In the genomic region with DNA sequence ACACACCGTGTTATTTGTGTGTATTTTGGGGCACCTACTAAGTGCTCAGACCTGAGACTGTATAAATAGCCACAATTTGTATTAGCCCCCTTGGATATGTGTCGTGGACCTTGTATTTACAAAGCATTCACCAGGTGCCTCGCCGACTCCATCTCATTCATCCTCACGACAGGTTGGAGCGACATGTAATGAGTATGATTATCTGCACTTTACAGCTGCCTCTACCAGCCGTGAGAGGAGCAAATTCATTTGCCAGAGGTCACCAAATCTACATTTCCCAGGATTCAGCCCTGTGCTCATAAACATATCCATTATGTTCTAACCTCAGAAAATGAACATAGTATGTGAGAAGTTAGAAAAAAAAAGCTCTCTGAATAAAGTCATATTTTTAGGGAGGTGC, we compare ENCODE assay signal across 26 cellular contexts.
"Had no signal": no experiment of that assay in that cellular context is flagged by ENCODE, and none has a peak within 500 bp of the region (broad histone marks: within the 10 kb centered on the region; RNA-seq: fewer than 3 reads in every experiment).

No MANE protein-coding gene starts in this region.

- DNase-seq: activated CD4-positive, alpha-beta T cell treated with anti-CD3 and anti-CD28 coated beads, Interleukin-2, amount 10 ng/mL, durations not matched to agents 7 days and 5 days; activated CD8-positive, alpha-beta memory T cell treated with anti-CD3 and anti-CD28 coated beads, Interleukin-2, amount 10 ng/mL, durations not matched to agents 7 days and 5 days; activated CD8-positive, alpha-beta T cell treated with anti-CD3 and anti-CD28 coated beads for 36 hours; activated gamma-delta T cell; activated naive CD4-positive, alpha-beta T cell treated with anti-CD3 and anti-CD28 coated beads, Interleukin-2, amount 50 U/mL, for 16 hours; activated naive CD8-positive, alpha-beta T cell treated with anti-CD3 and anti-CD28 coated beads, Interleukin-2, amount 50 U/mL, for 24 hours; effector CD4-positive, alpha-beta T cell; foreskin fibroblast; heart right ventricle; islet precursor cell; left cardiac atrium; midbrain; natural killer cell; retina; sigmoid colon; stimulated activated CD4-positive, alpha-beta T cell treated with anti-CD3 and anti-CD28 coated beads, Interleukin-15, amount 100 ng/mL, for 24 hours; stimulated activated naive B cell treated with anti-CD40 and anti-IgM and Interleukin-4, amounts not matched to agents 10 μg/mL and 1 μg/mL and 100 μg/mL, for 72 hours; transverse colon; uterus had no signal

- H3K36me3 Mint-ChIP-seq: activated CD8-positive, alpha-beta memory T cell treated with anti-CD3 and anti-CD28 coated beads, Interleukin-2, amount 10 ng/mL, durations not matched to agents 7 days and 5 days; natural killer cell; stimulated activated naive B cell treated with anti-CD40 and anti-IgM and Interleukin-4, amounts not matched to agents 10 μg/mL and 1 μg/mL and 100 μg/mL, for 72 hours had no signal

- H3K27me3 Mint-ChIP-seq: dendritic cell treated with granulocyte-macrophage colony-stimulating factor and Interleukin-4, amounts not matched to agents 40 ng/mL and 50 ng/mL, for 4 days; stimulated activated naive B cell treated with anti-CD40 and anti-IgM and Interleukin-4, amounts not matched to agents 10 μg/mL and 1 μg/mL and 100 μg/mL, for 72 hours had no signal

- H3K27me3 ChIP-seq: heart right ventricle, sigmoid colon, transverse colon, uterus had no signal

- H3K4me1 Mint-ChIP-seq: activated CD4-positive, alpha-beta T cell treated with anti-CD3 and anti-CD28 coated beads, Interleukin-2, amount 10 ng/mL, durations not matched to agents 7 days and 5 days; activated CD8-positive, alpha-beta memory T cell treated with anti-CD3 and anti-CD28 coated beads, Interleukin-2, amount 10 ng/mL, durations not matched to agents 7 days and 5 days; activated naive CD8-positive, alpha-beta T cell treated with anti-CD3 and anti-CD28 coated beads, Interleukin-2, amount 50 U/mL, for 24 hours; natural killer cell; stimulated activated naive B cell treated with anti-CD40 and anti-IgM and Interleukin-4, amounts not matched to agents 10 μg/mL and 1 μg/mL and 100 μg/mL, for 72 hours had no signal

- H3K4me2 ChIP-seq: smooth muscle cell had no signal

- H3K4me3 Mint-ChIP-seq: activated CD4-positive, alpha-beta T cell treated with anti-CD3 and anti-CD28 coated beads, Interleukin-2, amount 10 ng/mL, durations not matched to agents 7 days and 5 days; activated CD8-positive, alpha-beta memory T cell treated with anti-CD3 and anti-CD28 coated beads, Interleukin-2, amount 10 ng/mL, durations not matched to agents 7 days and 5 days; activated CD8-positive, alpha-beta T cell treated with anti-CD3 and anti-CD28 coated beads for 36 hours; activated naive CD8-positive, alpha-beta T cell treated with anti-CD3 and anti-CD28 coated beads, Interleukin-2, amount 50 U/mL, for 24 hours; activated T-helper 1 cell treated with anti-CD3 and anti-CD28 coated beads, Interleukin-12 subunit alpha, Interleukin-12 subunit beta, Interleukin-2, Interleukin-4 antibody, amounts not matched to agents 30 ng/mL and 10 ng/mL and 1 ng/mL, durations not matched to agents 14 hours and 24 hours and 36 hours; dendritic cell treated with granulocyte-macrophage colony-stimulating factor and Interleukin-4, amounts not matched to agents 40 ng/mL and 50 ng/mL, for 4 days; natural killer cell; stimulated activated naive B cell treated with anti-CD40 and anti-IgM and Interleukin-4, amounts not matched to agents 10 μg/mL and 1 μg/mL and 100 μg/mL, for 72 hours had no signal

- ATAC-seq: activated CD4-positive, CD25-positive, alpha-beta regulatory T cell treated with anti-CD3 and anti-CD28 coated beads, Interleukin-2, amount 50 U/mL, for 24 hours; activated CD8-positive, alpha-beta memory T cell treated with anti-CD3 and anti-CD28 coated beads, Interleukin-2, amount 10 ng/mL, durations not matched to agents 7 days and 5 days; activated CD8-positive, alpha-beta T cell treated with anti-CD3 and anti-CD28 coated beads for 36 hours; activated naive CD8-positive, alpha-beta T cell treated with anti-CD3 and anti-CD28 coated beads, Interleukin-2, amount 50 U/mL, for 24 hours; heart right ventricle; left cardiac atrium; natural killer cell; stimulated activated naive B cell treated with anti-CD40 and anti-IgM and Interleukin-4, amounts not matched to agents 10 μg/mL and 1 μg/mL and 100 μg/mL, for 72 hours had no signal

- FAIRE-seq: endometrium had no signal

- H3K4me1 ChIP-seq: transverse colon, uterus had no signal

- H3K27ac Mint-ChIP-seq: activated CD4-positive, alpha-beta T cell treated with anti-CD3 and anti-CD28 coated beads, Interleukin-2, amount 10 ng/mL, durations not matched to agents 7 days and 5 days; activated CD8-positive, alpha-beta memory T cell treated with anti-CD3 and anti-CD28 coated beads, Interleukin-2, amount 10 ng/mL, durations not matched to agents 7 days and 5 days; activated CD8-positive, alpha-beta T cell treated with anti-CD3 and anti-CD28 coated beads for 36 hours; activated naive CD8-positive, alpha-beta T cell treated with anti-CD3 and anti-CD28 coated beads, Interleukin-2, amount 50 U/mL, for 24 hours; activated T-helper 1 cell treated with anti-CD3 and anti-CD28 coated beads, Interleukin-12 subunit alpha, Interleukin-12 subunit beta, Interleukin-2, Interleukin-4 antibody, amounts not matched to agents 30 ng/mL and 10 ng/mL and 1 ng/mL, durations not matched to agents 14 hours and 24 hours and 36 hours; dendritic cell treated with granulocyte-macrophage colony-stimulating factor and Interleukin-4, amounts not matched to agents 40 ng/mL and 50 ng/mL, for 4 days; natural killer cell; progenitor cell of endocrine pancreas; stimulated activated naive B cell treated with anti-CD40 and anti-IgM and Interleukin-4, amounts not matched to agents 10 μg/mL and 1 μg/mL and 100 μg/mL, for 72 hours had no signal

- H3K36me3 ChIP-seq: heart right ventricle, sigmoid colon, transverse colon had no signal

- H3K9me3 ChIP-seq: heart right ventricle, sigmoid colon, transverse colon, uterus had no signal

- H3K27ac ChIP-seq: heart right ventricle, sigmoid colon, transverse colon, uterus, VCaP had no signal

- H3K9me3 Mint-ChIP-seq: activated CD4-positive, alpha-beta T cell treated with anti-CD3 and anti-CD28 coated beads, Interleukin-2, amount 10 ng/mL, durations not matched to agents 7 days and 5 days; activated CD8-positive, alpha-beta T cell treated with anti-CD3 and anti-CD28 coated beads for 36 hours; activated naive CD8-positive, alpha-beta T cell treated with anti-CD3 and anti-CD28 coated beads, Interleukin-2, amount 50 U/mL, for 24 hours; activated T-helper 1 cell treated with anti-CD3 and anti-CD28 coated beads, Interleukin-12 subunit alpha, Interleukin-12 subunit beta, Interleukin-2, Interleukin-4 antibody, amounts not matched to agents 30 ng/mL and 10 ng/mL and 1 ng/mL, durations not matched to agents 14 hours and 24 hours and 36 hours; dendritic cell treated with granulocyte-macrophage colony-stimulating factor and Interleukin-4, amounts not matched to agents 40 ng/mL and 50 ng/mL, for 4 days; natural killer cell; stimulated activated naive B cell treated with anti-CD40 and anti-IgM and Interleukin-4, amounts not matched to agents 10 μg/mL and 1 μg/mL and 100 μg/mL, for 72 hours had no signal

- H3K4me3 ChIP-seq: heart right ventricle, sigmoid colon, smooth muscle cell, transverse colon, uterus had no signal
